In genomic region chr9:125470767-125471580, GRCh38 we compare ENCODE assay signal across 15 cellular contexts.
A peak's percentile ranks its signal among the peaks of the same experiment; 100 is the strongest.
DNase-seq lines count a peak whose midpoint lies in the region; ATAC-seq and TF ChIP-seq lines count a peak whose summit lies in the region.
"Had no signal": no experiment of that assay in that cellular context is flagged by ENCODE, and none has a peak within 500 bp of the region (broad histone marks: within the 10 kb centered on the region; RNA-seq: fewer than 3 reads in every experiment).

No MANE protein-coding gene starts in this region.

- no peaks in the 10 kb centered on the region for H3K27me3 ChIP-seq in left ventricle myocardium inferior (ENCODE audit: low read depth)
- H3K27me3 ChIP-seq in right atrium auricular region = no peaks in the 10 kb centered on the region

- TF ChIP-seq CTCF in left ventricle myocardium inferior (IDR thresholded peaks at IDR 0.05; ENCODE audit: borderline replicate concordance) (no peak), right atrium auricular region (IDR thresholded peaks at IDR 0.05) (no peak), nephron progenitor cell (IDR thresholded peaks at IDR 0.05) (no peak)

- H3K4me1 ChIP-seq in left ventricle myocardium inferior (peaks cover 73% of the 10 kb centered on the region), right atrium auricular region (peaks cover 0 to 42% of the 10 kb centered on the region in 2 donors)

- H3K4me1 Mint-ChIP-seq in central memory CD8-positive, alpha-beta T cell = no peaks in the 10 kb centered on the region
- H3K4me1 Mint-ChIP-seq in nephron progenitor cell = no peaks in the 10 kb centered on the region

- no peak for ATAC-seq in central memory CD8-positive, alpha-beta T cell (replicated peaks; ENCODE audit: extremely low read depth, poor library complexity, severe bottlenecking)
- no peak for ATAC-seq in HG03378 (IDR thresholded peaks at IDR 0.05; ENCODE audit: unreplicated experiment)
- ATAC-seq: GM12878, K562, PC-3 had no signal

- H3K4me3 Mint-ChIP-seq in central memory CD8-positive, alpha-beta T cell = no peak overlapping the region
- H3K4me3 Mint-ChIP-seq in nephron progenitor cell = peak overlapping the region; percentile 49
- H3K4me3 Mint-ChIP-seq: CD4-positive, CD25-positive, alpha-beta regulatory T cell had no signal

- H3K9me3 Mint-ChIP-seq in central memory CD8-positive, alpha-beta T cell = no peaks in the 10 kb centered on the region
- no peaks in the 10 kb centered on the region for H3K9me3 Mint-ChIP-seq in nephron progenitor cell

- H3K27me3 Mint-ChIP-seq in central memory CD8-positive, alpha-beta T cell = no peaks in the 10 kb centered on the region
- H3K27me3 Mint-ChIP-seq in nephron progenitor cell (ENCODE audit: low read depth, poor library complexity) = peaks cover 8% of the 10 kb centered on the region
- H3K27me3 Mint-ChIP-seq: CD4-positive, CD25-positive, alpha-beta regulatory T cell had no signal

- no peaks in the 10 kb centered on the region for H3K36me3 ChIP-seq in left ventricle myocardium inferior
- no peaks in the 10 kb centered on the region for H3K36me3 ChIP-seq in right atrium auricular region
- H3K36me3 ChIP-seq: HAP-1 had no signal

- H3K36me3 Mint-ChIP-seq in central memory CD8-positive, alpha-beta T cell (ENCODE audit: insufficient read depth) = peaks cover 18% of the 10 kb centered on the region
- peaks cover under 1% of the 10 kb centered on the region for H3K36me3 Mint-ChIP-seq in nephron progenitor cell (ENCODE audit: low read depth)

- intact Hi-C loops in left ventricle myocardium inferior (cut with micrococcal nuclease) = no loop called here

- no peak overlapping the region for H3K4me3 ChIP-seq in left ventricle myocardium inferior
- H3K4me3 ChIP-seq in right atrium auricular region = no peak overlapping the region
- H3K4me3 ChIP-seq: GM12878, HAP-1, K562 had no signal

- H3K9me3 ChIP-seq in left ventricle myocardium inferior (replicated peaks) (no peaks in the 10 kb centered on the region), right atrium auricular region (no peaks in the 10 kb centered on the region)
- H3K9me3 ChIP-seq: HAP-1 had no signal

- DNase-seq in left ventricle myocardium inferior (no peak), right atrium auricular region (ENCODE audit: low spot score) (no peak), nephron progenitor cell (no peak), NCI-H1048 (lab: John Stamatoyannopoulos, UW) (no peak), NCI-H748 treated with DMSO at 0.1 percent for 48 hours (lab: John Stamatoyannopoulos, UW) (no peak)
- no peak for DNase-seq in central memory CD8-positive, alpha-beta T cell (ENCODE audit: low spot score in 2 of 2)
- DNase-seq: AML-193; CD4-positive, CD25-positive, alpha-beta regulatory T cell; DMS53; NCI-H345; PC-3 had no signal

- peak overlapping the region; percentile 75 for H3K27ac Mint-ChIP-seq in central memory CD8-positive, alpha-beta T cell (ENCODE audit: low read depth)
- peak overlapping the region; percentile 86 for H3K27ac Mint-ChIP-seq in nephron progenitor cell

- H3K27ac ChIP-seq in left ventricle myocardium inferior (replicated peaks) (peak overlapping the region; percentile 79), right atrium auricular region (no peak overlapping the region)
